Comparison of ENCODE assay signal across 1 cellular context in genomic region chr18:11690660-11691059, GRCh38. TPM values are rescaled to one million over a fixed set of nuclear protein-coding genes. Genes with fewer than 3 reads are reported as not detected.
"Had no signal": no experiment of that assay in that cellular context is flagged by ENCODE, and none has a peak within 500 bp of the region (broad histone marks: within the 10 kb centered on the region; RNA-seq: fewer than 3 reads in every experiment).

No MANE protein-coding gene starts in this region.

RNA-seq across cellular contexts. Expression of gene GNAL, which starts 1.6 kb away (rescaled TPM):
- total RNA-seq: activated B cell treated with CpG ODN at 0.5 μM for 24 hours had no signal
